Comparison of ENCODE assay signal across 9 cellular contexts in genomic region chr6:28353981-28354676, GRCh38. TPM values are rescaled to one million over a fixed set of nuclear protein-coding genes. Genes with fewer than 3 reads are reported as not detected.
DNase-seq lines count a peak whose midpoint lies in the region; ATAC-seq, FAIRE-seq and TF ChIP-seq lines count a peak whose summit lies in the region.
"Had no signal": no experiment of that assay in that cellular context is flagged by ENCODE, and none has a peak within 500 bp of the region (broad histone marks: within the 10 kb centered on the region; RNA-seq: fewer than 3 reads in every experiment).

No MANE protein-coding gene starts in this region.

- H3K27me3 ChIP-seq in fibroblast of lung (ENCODE audit: control insufficient read depth, insufficient read depth, low read length), result no peaks in the 10 kb centered on the region

- TF ChIP-seq CTCF in fibroblast of lung (conservative IDR thresholded peaks at IDR 0.05 in 1 of 2, IDR thresholded peaks at IDR 0.05 in 1 of 2; ENCODE audit: low read depth in 1 of 2, low read length in 2 of 2), result no peak
- no peak for TF ChIP-seq CTCF in lower leg skin (IDR thresholded peaks at IDR 0.05)

- H3K9me3 ChIP-seq in fibroblast of lung (ENCODE audit: control insufficient read depth, insufficient read depth, low read depth, low read length), result no peaks in the 10 kb centered on the region

- H3K9ac ChIP-seq in fibroblast of lung (ENCODE audit: insufficient read depth, low read length), result no peak overlapping the region

- no peak for TF ChIP-seq POLR2A in lower leg skin (IDR thresholded peaks at IDR 0.05)

- H3K36me3 ChIP-seq in fibroblast of lung (ENCODE audit: control insufficient read depth, insufficient read depth, low read length), result no peaks in the 10 kb centered on the region

- intact Hi-C loops in posterior cingulate gyrus (cut with DNase I), result loop anchor here (1.0 kb wide), 1 partner anchor 18 kb away; the partner anchor contains the start of gene ZSCAN31
- intact Hi-C loops in lower leg skin (cut with DNase I; ENCODE audit: low total_unique reads), result no loop called here

- no peak overlapping the region for H2AFZ ChIP-seq in fibroblast of lung (ENCODE audit: low read length)

- no peaks in the 10 kb centered on the region for H4K20me1 ChIP-seq in fibroblast of lung (ENCODE audit: control insufficient read depth, extremely low read depth, insufficient read depth, low read length)

- H3K27ac ChIP-seq in fibroblast of lung (ENCODE audit: insufficient read depth, low read length), result peak overlapping the region; percentile 7

- H3K4me1 ChIP-seq in fibroblast of lung (ENCODE audit: control insufficient read depth, extremely low read depth, insufficient read depth, low read length), result peaks cover 5% of the 10 kb centered on the region

- H3K4me3 ChIP-seq in fibroblast of lung (replicated peaks in 1 of 4; ENCODE audit: control extremely low read depth in 1 of 4, insufficient read depth in 1 of 4, low read depth in 3 of 4, low read length in 4 of 4) (peak overlapping the region in 1 of 4 experiments; percentile 37), lower leg skin (ENCODE audit: low read depth, poor library complexity, severe bottlenecking) (no peak overlapping the region)

- peaks cover 26% of the 10 kb centered on the region for H3K79me2 ChIP-seq in fibroblast of lung (ENCODE audit: control insufficient read depth, insufficient read depth, low read length)

- DNase-seq in G401 (ENCODE audit: low spot score) (peak; percentile 61), RCC 7860 (ENCODE audit: low spot score) (peak; percentile 89), fibroblast of lung (ENCODE audit: low read depth in 2 of 2) (peak in 1 of 2 donors; percentile 86), posterior cingulate gyrus (peak; percentile 13 to 94 (median 54)), lower leg skin (ENCODE audit: low spot score in 2 of 2) (no peak), SIG-M5 treated with dmso at 0.1 percent for 504 hours (lab: John Stamatoyannopoulos, UW; ENCODE audit: unreplicated experiment) (no peak), NCI-H187 (lab: John Stamatoyannopoulos, UW) (no peak)

- H3K4me2 ChIP-seq in fibroblast of lung (ENCODE audit: extremely low read depth, insufficient read depth, low read length), result no peak overlapping the region

- WGBS in lower leg skin, 2 donors, result 52 to 57% methylated on average over 11 of the region's 11 CpGs

- in situ Hi-C loops in G401 (cut with HindIII; ENCODE audit: low sequenced_read_pairs), result no loop called here

- no peak for ATAC-seq in HG03045 (IDR thresholded peaks at IDR 0.05; ENCODE audit: unreplicated experiment)

- no peak for FAIRE-seq in RCC 7860 (lab: Jason Lieb, UNC)
- FAIRE-seq: colon had no signal

RNA-seq across cellular contexts. Expression of gene ZKSCAN3, which starts 4.4 kb away (rescaled TPM):
- total RNA-seq in G401 (2014; rRNA removed; shearing (Covaris generic)), result 3.0 and 5.2 TPM in 2 replicates
- 5.1 and 6.9 TPM in 2 replicates for total RNA-seq in fibroblast of lung
- 3.2 and 3.9 TPM in 2 replicates for polyA plus RNA-seq in fibroblast of lung
- polyA plus RNA-seq in fibroblast of lung (2012), result 2.4 TPM in 2 replicates
- polyA minus RNA-seq in fibroblast of lung (ENCODE audit: low replicate concordance), result 1.3 and 1.7 TPM in 2 replicates
- 1 to 10 TPM; 2.9 to 6.7 (median 4.3) TPM for total RNA-seq in lower leg skin

RNA-seq across cellular contexts. Expression of gene ZSCAN31, which starts 18.2 kb away (rescaled TPM):
- total RNA-seq in G401 (2014; rRNA removed; shearing (Covaris generic)), result 6.8 and 10.6 TPM in 2 replicates
- total RNA-seq in fibroblast of lung (5.0 and 5.9 TPM in 2 replicates), lower leg skin (10 to 100 TPM in 2 of 4 donors, 1 to 10 TPM in 2; 3.6 to 19.4 (median 7.0) TPM)
- polyA plus RNA-seq in fibroblast of lung, result 1.8 and 2.9 TPM in 2 replicates
- polyA plus RNA-seq in fibroblast of lung (2012), result 1.1 and 1.4 TPM in 2 replicates
- 0.82 TPM in 1 of 2 replicates, not detected in the other for polyA minus RNA-seq in fibroblast of lung (ENCODE audit: low replicate concordance)

RNA-seq across cellular contexts. Expression of gene ZSCAN12, which starts 45.4 kb away (rescaled TPM):
- total RNA-seq in G401 (2014; rRNA removed; shearing (Covaris generic)), result 5.8 and 7.0 TPM in 2 replicates
- total RNA-seq in fibroblast of lung, result 8.2 and 9.6 TPM in 2 replicates
- polyA plus RNA-seq in fibroblast of lung, result 3.3 and 4.7 TPM in 2 replicates
- polyA plus RNA-seq in fibroblast of lung (2012), result 1.8 and 2.5 TPM in 2 replicates
- polyA minus RNA-seq in fibroblast of lung (ENCODE audit: low replicate concordance), result 1.8 and 2.4 TPM in 2 replicates
- 1 to 10 TPM; 2.7 to 5.5 (median 4.0) TPM for total RNA-seq in lower leg skin

Comparison
In these comparisons a context has a peak if more than half of its experiments do, and no peak if none do; other contexts are left out.
1. DNase-seq: peak in G401 (single experiment), RCC 7860 (single experiment) and posterior cingulate gyrus (10 of 10); none in lower leg skin (0 of 2), SIG-M5 treated with dmso at 0.1 percent for 504 hours (single experiment) and NCI-H187 (0 of 2).